In the genomic region with DNA sequence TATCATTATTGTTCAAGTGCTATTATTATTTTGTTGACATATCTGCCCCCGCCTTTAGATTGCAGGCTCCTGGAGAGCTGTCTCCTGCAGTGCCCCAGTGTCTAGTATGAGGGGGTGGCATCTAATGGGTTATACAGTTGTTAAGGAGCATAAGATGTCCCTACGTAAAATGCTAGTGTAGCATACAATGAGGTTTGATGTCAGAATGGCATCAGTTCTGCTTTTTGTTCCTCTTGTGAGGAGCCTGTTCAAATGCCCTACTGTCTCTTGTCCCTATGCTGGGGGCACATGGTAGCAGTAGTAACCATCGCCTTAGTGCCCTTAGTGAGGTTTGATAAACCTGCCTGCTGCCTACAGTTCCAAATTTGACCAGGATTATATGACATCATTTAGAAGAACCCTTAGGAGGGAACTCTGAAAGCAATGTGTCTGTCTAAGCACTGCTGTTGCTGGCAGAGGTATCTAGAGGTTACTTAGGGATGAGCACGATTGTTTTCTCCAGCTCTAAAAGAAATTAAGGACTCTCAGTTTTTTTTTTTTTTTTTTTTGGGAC, we compare ENCODE assay signal across 9 cellular contexts. TPM values are rescaled to one million over a fixed set of nuclear protein-coding genes. Genes with fewer than 3 reads are reported as not detected.
DNase-seq lines count a peak whose midpoint lies in the region; ATAC-seq, FAIRE-seq and TF ChIP-seq lines count a peak whose summit lies in the region.
"Had no signal": no experiment of that assay in that cellular context is flagged by ENCODE, and none has a peak within 500 bp of the region (broad histone marks: within the 10 kb centered on the region; RNA-seq: fewer than 3 reads in every experiment).

No MANE protein-coding gene starts in this region.

- H3K79me2 ChIP-seq in astrocyte (ENCODE audit: insufficient read depth, low read length) (peaks cover 28% of the 10 kb centered on the region), PC-9 (ENCODE audit: low read depth) (no peaks in the 10 kb centered on the region)

- H3K4me3 ChIP-seq in astrocyte (ENCODE audit: insufficient read depth, low read depth, low read length), result no peak overlapping the region
- H3K4me3 ChIP-seq in PC-9, result no peak overlapping the region
- H3K4me3 ChIP-seq: SJSA1 had no signal

- H3K27me3 ChIP-seq in astrocyte (ENCODE audit: insufficient read depth, low read length), result no peaks in the 10 kb centered on the region
- no peaks in the 10 kb centered on the region for H3K27me3 ChIP-seq in PC-9 (ENCODE audit: insufficient read depth, low read depth)
- H3K27me3 ChIP-seq: SJSA1 had no signal

- H4K20me1 ChIP-seq in astrocyte (ENCODE audit: insufficient read depth, low read length) (peaks cover 6% of the 10 kb centered on the region), PC-9 (ENCODE audit: insufficient read depth) (no peaks in the 10 kb centered on the region)

- FAIRE-seq in astrocyte (lab: Jason Lieb, UNC), result no peak

- H3K36me3 Mint-ChIP-seq in astrocyte (ENCODE audit: low read depth, unreplicated experiment), result no peaks in the 10 kb centered on the region

- peaks cover 6% of the 10 kb centered on the region for H3K4me1 Mint-ChIP-seq in astrocyte (ENCODE audit: low read depth, unreplicated experiment)

- H3K36me3 ChIP-seq in astrocyte (ENCODE audit: insufficient read depth, low read length) (no peaks in the 10 kb centered on the region), PC-9 (ENCODE audit: low read depth) (no peaks in the 10 kb centered on the region)
- H3K36me3 ChIP-seq: SJSA1 had no signal

- DNase-seq in GM20000 (ENCODE audit: low spot score) (peak; percentile 31), astrocyte (ENCODE audit: low read depth) (no peak), dermis blood vessel endothelial cell (no peak), PC-9 (no peak)
- no peak for DNase-seq in stimulated activated CD4-positive, alpha-beta T cell treated with anti-CD3 and anti-CD28 coated beads, Interleukin-4, amount 100 ng/mL, for 1 hour
- DNase-seq in stimulated activated CD4-positive, alpha-beta T cell treated with anti-CD3 and anti-CD28 coated beads, Interleukin-4, amount 100 ng/mL, for 24 hours, result no peak

- H3K9me3 Mint-ChIP-seq in astrocyte (ENCODE audit: unreplicated experiment), result no peaks in the 10 kb centered on the region

- TF ChIP-seq CTCF in GM20000 (IDR thresholded peaks at IDR 0.05; ENCODE audit: extremely low read depth, missing control alignments) (no peak), astrocyte (IDR thresholded peaks at IDR 0.05; ENCODE audit: insufficient read depth, low read depth, low read length) (no peak), PC-9 (conservative IDR thresholded peaks at IDR 0.05) (no peak)

- ATAC-seq in GM18505 (IDR thresholded peaks at IDR 0.05; ENCODE audit: unreplicated experiment) (peak; percentile 52), HG03378 (IDR thresholded peaks at IDR 0.05; ENCODE audit: unreplicated experiment) (peak; percentile 65)

- no TSS peak for BruUV-seq in PC-9 (replicated peaks; lab: Mats Ljungman, UMichigan)

- intact Hi-C loops in PC-9 (cut with micrococcal nuclease; ENCODE audit: unreplicated experiment), result no loop called here

- no peaks in the 10 kb centered on the region for H3F3A ChIP-seq in PC-9 (ENCODE audit: insufficient read depth, low read depth)

- H3K9me3 ChIP-seq in astrocyte (ENCODE audit: insufficient read depth, low read depth, low read length) (no peaks in the 10 kb centered on the region), PC-9 (ENCODE audit: insufficient read depth, low read depth) (no peaks in the 10 kb centered on the region)
- H3K9me3 ChIP-seq: SJSA1 had no signal

- no peak overlapping the region for H3K4me3 Mint-ChIP-seq in astrocyte (ENCODE audit: unreplicated experiment)

- H3K27ac ChIP-seq in astrocyte (ENCODE audit: low read depth, low read length) (no peak overlapping the region), PC-9 (no peak overlapping the region)
- H3K27ac ChIP-seq: SJSA1 had no signal

- no peak overlapping the region for H3K27ac Mint-ChIP-seq in astrocyte (ENCODE audit: unreplicated experiment)

- no peak overlapping the region for H3K9ac ChIP-seq in astrocyte (ENCODE audit: low read length)

- H3K9me2 ChIP-seq in PC-9 (ENCODE audit: insufficient read depth), result no peaks in the 10 kb centered on the region

- TF ChIP-seq POLR2A in GM18505 (IDR thresholded peaks at IDR 0.05; ENCODE audit: borderline replicate concordance, extremely low read depth, insufficient read depth, insufficient read length), result no peak

- CTCF ChIA-PET in PC-9 (lab: Charles Lee), result interaction anchor here (0.6 kb wide), 1 partner anchor 10 kb away, joined by 6 read pairs; the partner anchor contains the start of gene CREM

- H3K27me3 Mint-ChIP-seq in astrocyte (ENCODE audit: low read depth, unreplicated experiment), result no peaks in the 10 kb centered on the region

- H3K4me1 ChIP-seq in astrocyte (ENCODE audit: insufficient read depth, low read length), result peaks cover 7% of the 10 kb centered on the region
- no peaks in the 10 kb centered on the region for H3K4me1 ChIP-seq in PC-9 (replicated peaks; ENCODE audit: insufficient read depth)
- H3K4me1 ChIP-seq: SJSA1 had no signal

- peak overlapping the region; percentile 23 for H3K4me2 ChIP-seq in astrocyte (ENCODE audit: low read length)
- H3K4me2 ChIP-seq in PC-9, result no peak overlapping the region

- POLR2A ChIA-PET in PC-9 (lab: Charles Lee; ENCODE audit: unreplicated experiment), result no interaction called here

- H2AFZ ChIP-seq in astrocyte (ENCODE audit: low read depth, low read length) (no peak overlapping the region), PC-9 (no peak overlapping the region)

RNA-seq across cellular contexts. Expression of gene CREM, which starts 9.7 kb away (rescaled TPM):
- total RNA-seq in astrocyte, result 38.3 and 42.7 TPM in 2 replicates
- 59.0 and 106 TPM in 2 replicates for total RNA-seq in dermis blood vessel endothelial cell
- 25.6 and 28.3 TPM in 2 replicates for total RNA-seq in PC-9 (2021)

RNA-seq across cellular contexts. Expression of gene CUL2, which starts 46.2 kb away (rescaled TPM):
- total RNA-seq in astrocyte, result 48.0 and 49.2 TPM in 2 replicates
- 26.9 and 57.9 TPM in 2 replicates for total RNA-seq in dermis blood vessel endothelial cell
- total RNA-seq in PC-9 (2021), result 24.7 and 31.5 TPM in 2 replicates
